In the genomic region with DNA sequence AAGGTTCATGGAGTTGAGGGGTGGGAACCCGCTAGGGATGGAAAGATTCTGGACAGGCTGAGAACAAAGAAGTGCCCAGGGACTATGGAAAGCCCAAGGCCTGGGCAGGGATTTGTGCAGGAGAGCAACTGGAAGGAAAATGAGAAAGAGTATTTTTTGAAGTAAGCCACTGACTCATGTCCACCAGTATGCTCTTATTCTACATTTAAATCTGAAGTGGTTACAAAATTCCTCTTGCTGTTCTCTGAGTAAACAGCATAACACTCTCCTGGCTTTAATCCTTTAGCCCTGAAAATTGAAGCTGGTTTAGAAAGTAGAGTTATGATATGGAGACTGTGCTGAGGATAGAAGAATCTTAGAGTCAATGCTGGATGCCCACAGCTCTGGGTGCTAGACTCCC, we compare ENCODE assay signal across 24 cellular contexts.
DNase-seq lines count a peak whose midpoint lies in the region; ATAC-seq, FAIRE-seq and TF ChIP-seq lines count a peak whose summit lies in the region.
"Had no signal": no experiment of that assay in that cellular context is flagged by ENCODE, and none has a peak within 500 bp of the region (broad histone marks: within the 10 kb centered on the region; RNA-seq: fewer than 3 reads in every experiment).

No MANE protein-coding gene starts in this region.

- H3K4me3 ChIP-seq in smooth muscle cell = no peak overlapping the region
- H3K4me3 ChIP-seq: coronary artery, MG63, SJCRH30 had no signal

- DNase-seq in AG20443 (ENCODE audit: low spot score) (peak; percentile 12), amniotic epithelial cell (ENCODE audit: low read depth) (peak; percentile 58), foreskin keratinocyte (peak; percentile 2 to 24), smooth muscle cell (lab: John Stamatoyannopoulos, UW; ENCODE audit: unreplicated experiment) (no peak), HuH-7.5 (ENCODE audit: low spot score) (no peak), KG1 (lab: John Stamatoyannopoulos, UW) (no peak), D721Med (ENCODE audit: insufficient read length, low spot score) (no peak)
- DNase-seq: activated CD4-positive, alpha-beta T cell treated with anti-CD3 and anti-CD28 coated beads, Interleukin-2, amount 50 U/mL, for 1 hour; activated naive CD4-positive, alpha-beta T cell treated with Interleukin-2 at 50 U/mL for 16 hours; amniotic stem cell; CD4-positive, CD25-positive, alpha-beta regulatory T cell; effector memory CD8-positive, alpha-beta T cell; islet precursor cell; MG63; NCI-H2029 treated with DMSO at 0.1 percent for 48 hours; NCI-H2227 treated with DMSO at 0.1 percent for 48 hours; NCI-H748 treated with DMSO at 0.1 percent for 48 hours; right cardiac atrium; SJCRH30; stimulated activated CD4-positive, alpha-beta T cell treated with anti-CD3 and anti-CD28 coated beads, Interleukin-2, amount 100 ng/mL, for 48 hours had no signal

- WGBS in smooth muscle cell (ENCODE audit: low lambda C conversion rate) = 91% methylated on average over 1 of the region's 1 CpG

- H3K9ac ChIP-seq in smooth muscle cell (ENCODE audit: low read depth) = no peak overlapping the region

- H3K27me3 ChIP-seq in foreskin keratinocyte (no peaks in the 10 kb centered on the region), smooth muscle cell (ENCODE audit: low read depth) (no peaks in the 10 kb centered on the region)
- H3K27me3 ChIP-seq: MG63, SJCRH30 had no signal

- H3F3A ChIP-seq in smooth muscle cell (ENCODE audit: low read depth) = no peaks in the 10 kb centered on the region

- TF ChIP-seq CTCF in foreskin keratinocyte (conservative IDR thresholded peaks at IDR 0.05) = no peak
- TF ChIP-seq CTCF in smooth muscle cell (IDR thresholded peaks at IDR 0.05; ENCODE audit: borderline replicate concordance, insufficient read depth, poor library complexity, severe bottlenecking) = no peak
- TF ChIP-seq CTCF in D721Med (IDR thresholded peaks at IDR 0.05; ENCODE audit: insufficient read depth, missing control alignments) = no peak

- FAIRE-seq in D721Med (lab: Jason Lieb, UNC) = no peak

- H2AFZ ChIP-seq in smooth muscle cell (ENCODE audit: low read depth) = no peak overlapping the region

- no peaks in the 10 kb centered on the region for H3K36me3 ChIP-seq in smooth muscle cell (ENCODE audit: low read depth)
- H3K36me3 ChIP-seq: MG63, SJCRH30 had no signal

- H4K20me1 ChIP-seq in smooth muscle cell (ENCODE audit: low read depth) = no peaks in the 10 kb centered on the region

- H3K27ac ChIP-seq in foreskin keratinocyte (no peak overlapping the region), smooth muscle cell (ENCODE audit: low read depth) (peak overlapping the region; percentile 24)
- H3K27ac ChIP-seq: coronary artery, SJCRH30 had no signal

- no peak overlapping the region for H3K4me2 ChIP-seq in smooth muscle cell

- no peaks in the 10 kb centered on the region for H3K9me3 ChIP-seq in smooth muscle cell (replicated peaks; ENCODE audit: low read depth)
- H3K9me3 ChIP-seq: MG63, SJCRH30 had no signal

- H3K4me1 ChIP-seq in foreskin keratinocyte (peaks cover 5% of the 10 kb centered on the region), smooth muscle cell (ENCODE audit: low read depth) (no peaks in the 10 kb centered on the region)
- H3K4me1 ChIP-seq: SJCRH30 had no signal

- H3K79me2 ChIP-seq in smooth muscle cell (ENCODE audit: low read depth) = no peaks in the 10 kb centered on the region

- ATAC-seq in foreskin keratinocyte = no peak
- ATAC-seq in GM18520 (IDR thresholded peaks at IDR 0.05; ENCODE audit: unreplicated experiment) = no peak
- ATAC-seq: effector memory CD8-positive, alpha-beta T cell; natural killer cell treated with Interleukin-12 subunit alpha and Interleukin-12 subunit beta and Interleukin-15 and Interleukin-18, amount 100 ng/mL, for 72 hours; right cardiac atrium; WTC11 had no signal

Comparison
In these comparisons a context has a peak if more than half of its experiments do, and no peak if none do; other contexts are left out.
1. DNase-seq: peak in AG20443 (single experiment), amniotic epithelial cell (single experiment) and foreskin keratinocyte (2 of 2); none in smooth muscle cell (single experiment), HuH-7.5 (single experiment), KG1 (single experiment) and D721Med (single experiment).